ENCODE assay signal across 9 cellular contexts in genomic region chr4:145623831-145624230, GRCh38. TPM values are rescaled to one million over a fixed set of nuclear protein-coding genes. Genes with fewer than 3 reads are reported as not detected.
DNase-seq lines count a peak whose midpoint lies in the region; ATAC-seq lines count a peak whose summit lies in the region.
"Had no signal": no experiment of that assay in that cellular context is flagged by ENCODE, and none has a peak within 500 bp of the region (broad histone marks: within the 10 kb centered on the region; RNA-seq: fewer than 3 reads in every experiment).

No MANE protein-coding gene starts in this region.

- H3K4me2 ChIP-seq in mesenchymal stem cell (ENCODE audit: low read length, poor library complexity, severe bottlenecking), result no peak overlapping the region
- H3K4me2 ChIP-seq: smooth muscle cell had no signal

- no peak overlapping the region for H2BK5ac ChIP-seq in mesenchymal stem cell (ENCODE audit: low read depth, low read length, poor library complexity, severe bottlenecking)

- H3K14ac ChIP-seq in mesenchymal stem cell (ENCODE audit: low read length in 2 of 2), result no peak overlapping the region

- no peak overlapping the region for H2AFZ ChIP-seq in mesenchymal stem cell (ENCODE audit: low read depth, low read length)

- H3K27ac ChIP-seq in mesenchymal stem cell (ENCODE audit: low read length, poor library complexity, severe bottlenecking), result peak overlapping the region; percentile 89

- peak overlapping the region; percentile 19 for H3K9ac ChIP-seq in mesenchymal stem cell (ENCODE audit: low read length)

- no peak overlapping the region for H4K8ac ChIP-seq in mesenchymal stem cell (ENCODE audit: low read length)

- no peaks in the 10 kb centered on the region for H3K27me3 ChIP-seq in mesenchymal stem cell (ENCODE audit: control insufficient read depth in 1 of 2, insufficient read depth in 1 of 2, low read length in 2 of 2)

- no peak overlapping the region for H3K4me3 Mint-ChIP-seq in activated naive CD8-positive, alpha-beta T cell

- H3K4me1 Mint-ChIP-seq in activated naive CD8-positive, alpha-beta T cell (ENCODE audit: low read depth), result peaks cover 43% of the 10 kb centered on the region

- H3K4me1 ChIP-seq in mesenchymal stem cell (ENCODE audit: control insufficient read depth, insufficient read depth, low read depth, low read length), result peaks cover 4% of the 10 kb centered on the region

- peak; percentile 39 for DNase-seq in mesenchymal stem cell
- DNase-seq in activated CD4-positive, CD25-positive, alpha-beta regulatory T cell treated with anti-CD3 and anti-CD28 coated beads, Interleukin-2, amount 50 U/mL, for 72 hours, result no peak
- DNase-seq in stimulated activated CD4-positive, alpha-beta T cell treated with anti-CD3 and anti-CD28 coated beads, Interleukin-2, amount 100 ng/mL, for 24 hours, result no peak
- no peak for DNase-seq in NCI-H1092 treated with DMSO at 0.1 percent for 48 hours (lab: John Stamatoyannopoulos, UW)
- DNase-seq: NCI-H446 had no signal

- H3K18ac ChIP-seq in mesenchymal stem cell (ENCODE audit: low read depth in 1 of 2, low read length in 2 of 2), result no peak overlapping the region

- no peak overlapping the region for H2BK12ac ChIP-seq in mesenchymal stem cell (ENCODE audit: low read length in 2 of 2)

- H3K36me3 Mint-ChIP-seq in activated naive CD8-positive, alpha-beta T cell, result peaks cover 14% of the 10 kb centered on the region

- H3K27ac Mint-ChIP-seq in activated naive CD8-positive, alpha-beta T cell, result peak overlapping the region; percentile 66

- H3K36me3 ChIP-seq in mesenchymal stem cell (ENCODE audit: control insufficient read depth in 1 of 2, insufficient read depth in 2 of 2, low read depth in 1 of 2, low read length in 2 of 2), result peaks cover 0 to 3% of the 10 kb centered on the region in 2 experiments

- H3K9me3 ChIP-seq in mesenchymal stem cell (ENCODE audit: control insufficient read depth, low read length), result no peaks in the 10 kb centered on the region

- H2BK120ac ChIP-seq in mesenchymal stem cell (ENCODE audit: low read depth, low read length), result no peak overlapping the region

- H3K4me3 ChIP-seq in mesenchymal stem cell (ENCODE audit: insufficient read depth in 1 of 2, low read depth in 1 of 2, low read length in 2 of 2), result no peak overlapping the region
- H3K4me3 ChIP-seq: smooth muscle cell had no signal

- no peak overlapping the region for H3K4ac ChIP-seq in mesenchymal stem cell (ENCODE audit: low read depth in 1 of 2, low read length in 2 of 2)

- H3K23ac ChIP-seq in mesenchymal stem cell (ENCODE audit: low read length in 2 of 2), result no peak overlapping the region

- WGBS in mesenchymal stem cell, result no CpG with 5 or more reads among the region's 1 CpG

- H3K9me3 Mint-ChIP-seq in activated naive CD8-positive, alpha-beta T cell (ENCODE audit: low read depth), result no peaks in the 10 kb centered on the region

- no peak overlapping the region for H2BK15ac ChIP-seq in mesenchymal stem cell (ENCODE audit: low read depth, poor library complexity, severe bottlenecking)

- H4K91ac ChIP-seq in mesenchymal stem cell (ENCODE audit: low read length), result no peak overlapping the region

- peaks cover 17% of the 10 kb centered on the region for H3K79me1 ChIP-seq in mesenchymal stem cell (replicated peaks; ENCODE audit: low read length, poor library complexity, severe bottlenecking)

- H2AK5ac ChIP-seq in mesenchymal stem cell (ENCODE audit: low read length, severe bottlenecking), result no peak overlapping the region

- ATAC-seq in GM18909 (IDR thresholded peaks at IDR 0.05; ENCODE audit: poor library complexity, unreplicated experiment), result peak; percentile 42
- peak; percentile 30 for ATAC-seq in HG02943 (IDR thresholded peaks at IDR 0.05; ENCODE audit: low read depth, unreplicated experiment)

- no peaks in the 10 kb centered on the region for H3K27me3 Mint-ChIP-seq in activated naive CD8-positive, alpha-beta T cell

RNA-seq across cellular contexts. Expression of gene MMAA, which starts 4.6 kb away (rescaled TPM):
- polyA plus RNA-seq in mesenchymal stem cell (2013, experiment 1 of 2), result 6.3 TPM
- 5.6 TPM for polyA plus RNA-seq in mesenchymal stem cell (2013, experiment 2 of 2)

RNA-seq across cellular contexts. Expression of gene C4orf51, which starts 56.1 kb away (rescaled TPM):
- not detected for polyA plus RNA-seq in mesenchymal stem cell (2013, experiment 1 of 2)
- not detected for polyA plus RNA-seq in mesenchymal stem cell (2013, experiment 2 of 2)
- polyA plus RNA-seq: smooth muscle cell had no signal
